In genomic region chr2:192327576-192327975, GRCh38 we compare ENCODE assay signal across 20 cellular contexts.
"Had no signal": no experiment of that assay in that cellular context is flagged by ENCODE, and none has a peak within 500 bp of the region (broad histone marks: within the 10 kb centered on the region; RNA-seq: fewer than 3 reads in every experiment).

No MANE protein-coding gene starts in this region.

- H3K4me3 Mint-ChIP-seq: central memory CD8-positive, alpha-beta T cell; immature natural killer cell; nephron; T-helper 2 cell treated with Interferon-gamma antibody and Interleukin-4, amounts not matched to agents 5 μg/mL and 100 μg/mL, for 36 hours had no signal

- DNase-seq: activated CD4-positive, alpha-beta T cell treated with anti-CD3 and anti-CD28 coated beads, Interleukin-2, amount 50 U/mL, for 1 hour; activated naive CD4-positive, alpha-beta T cell; anterior cingulate cortex; brain microvascular endothelial cell; cortex of kidney; effector CD4-positive, alpha-beta T cell; foreskin keratinocyte; head of caudate nucleus; immature natural killer cell; mesendoderm; stimulated activated CD4-positive, alpha-beta T cell treated with anti-CD3 and anti-CD28 coated beads, Interleukin-2, amount 100 ng/mL, for 48 hours; stimulated activated naive CD4-positive, alpha-beta T cell treated with Interleukin-2 at 50 U/mL for 16 hours; substantia nigra; transverse colon had no signal

- H3K36me3 Mint-ChIP-seq: immature natural killer cell had no signal

- H3K4me3 ChIP-seq: right atrium auricular region, transverse colon had no signal

- ATAC-seq: activated CD4-positive, CD25-positive, alpha-beta regulatory T cell treated with anti-CD3 and anti-CD28 coated beads, Interleukin-2, amount 50 U/mL, for 24 hours; foreskin keratinocyte had no signal

- H3K27ac Mint-ChIP-seq: immature natural killer cell; nephron; progenitor cell of endocrine pancreas; T-helper 2 cell treated with Interferon-gamma antibody and Interleukin-4, amounts not matched to agents 5 μg/mL and 100 μg/mL, for 36 hours had no signal

- H3K4me1 ChIP-seq: foreskin keratinocyte, right atrium auricular region, transverse colon had no signal

- H3K27ac ChIP-seq: brain microvascular endothelial cell, foreskin keratinocyte, right atrium auricular region, transverse colon had no signal

- H3K27me3 ChIP-seq: brain microvascular endothelial cell, foreskin keratinocyte, right atrium auricular region, transverse colon had no signal

- H3K27me3 Mint-ChIP-seq: central memory CD8-positive, alpha-beta T cell; progenitor cell of endocrine pancreas had no signal

- H3K4me1 Mint-ChIP-seq: central memory CD8-positive, alpha-beta T cell; immature natural killer cell; nephron had no signal

- H3K9me3 Mint-ChIP-seq: nephron; T-helper 2 cell treated with Interferon-gamma antibody and Interleukin-4, amounts not matched to agents 5 μg/mL and 100 μg/mL, for 36 hours had no signal
